Comparison of ENCODE assay signal across 30 cellular contexts in the genomic region with DNA sequence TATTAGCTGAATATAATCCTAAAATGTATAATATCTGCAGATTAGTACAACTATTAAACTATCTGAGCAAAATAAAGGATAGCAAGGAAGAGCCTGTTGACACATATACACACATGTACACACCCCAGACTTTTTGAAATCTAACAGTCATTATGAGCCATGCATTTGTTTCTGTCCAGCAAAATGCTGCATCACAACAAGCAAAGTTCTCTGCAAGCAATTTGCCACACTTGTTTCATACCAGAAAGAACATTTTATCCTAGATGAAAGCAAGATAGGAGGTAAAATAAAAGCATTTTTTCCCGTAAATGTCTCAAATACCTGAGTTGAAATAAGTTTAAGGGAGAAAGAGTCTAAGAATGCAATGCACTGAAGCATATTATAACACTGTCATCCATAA.
"Had no signal": no experiment of that assay in that cellular context is flagged by ENCODE, and none has a peak within 500 bp of the region (broad histone marks: within the 10 kb centered on the region; RNA-seq: fewer than 3 reads in every experiment).

No MANE protein-coding gene starts in this region.

- FAIRE-seq: astrocyte, kidney, urothelium cell line had no signal

- H3K36me3 ChIP-seq: brain microvascular endothelial cell, WERI-Rb-1 had no signal

- H2AFZ ChIP-seq: parathyroid adenoma had no signal

- H3K9me3 ChIP-seq: esophagus muscularis mucosa, gastroesophageal sphincter, thoracic aorta had no signal

- H3K79me2 ChIP-seq: parathyroid adenoma had no signal

- H3K9ac ChIP-seq: parathyroid adenoma had no signal

- H3K27ac ChIP-seq: brain microvascular endothelial cell, esophagus muscularis mucosa, gastroesophageal sphincter, parathyroid adenoma, WERI-Rb-1 had no signal

- DNase-seq: activated CD4-positive, alpha-beta T cell treated with anti-CD3 and anti-CD28 coated beads for 48 hours; activated CD4-positive, alpha-beta T cell treated with anti-CD3 and anti-CD28 coated beads, Interleukin-2, amount 50 U/mL, for 48 hours; activated CD8-positive, alpha-beta memory T cell treated with anti-CD3 and anti-CD28 coated beads for 24 hours; activated effector memory CD4-positive, alpha-beta T cell treated with anti-CD3 and anti-CD28 coated beads, Interleukin-2, amount 50 U/mL, for 16 hours; activated naive CD4-positive, alpha-beta T cell treated with anti-CD3 and anti-CD28 coated beads for 36 hours; activated naive CD8-positive, alpha-beta T cell treated with anti-CD3 and anti-CD28 coated beads for 36 hours; activated T-cell treated with anti-CD3 and anti-CD28 coated beads, Interleukin-2, amount 50 U/mL, for 1 hour; amniotic stem cell; brain microvascular endothelial cell; central memory CD4-positive, alpha-beta T cell; head of caudate nucleus; hypothalamus; immature natural killer cell; kidney; left colon; mammary epithelial cell; right cardiac atrium; stimulated activated CD4-positive, alpha-beta T cell treated with anti-CD3 and anti-CD28 coated beads, Interleukin-12 subunit alpha, Interleukin-12 subunit beta, amount 100 ng/mL, for 4 hours; stimulated activated CD4-positive, alpha-beta T cell treated with anti-CD3 and anti-CD28 coated beads, Interleukin-4, amount 100 ng/mL, for 24 hours; T-helper 9 cell; trophoblast cell; WERI-Rb-1 had no signal

- H3K4me3 ChIP-seq: esophagus muscularis mucosa, gastroesophageal sphincter, thoracic aorta had no signal

- H3K27me3 ChIP-seq: brain microvascular endothelial cell, esophagus muscularis mucosa, gastroesophageal sphincter had no signal

- H3K4me1 ChIP-seq: esophagus muscularis mucosa, gastroesophageal sphincter, parathyroid adenoma had no signal

- ATAC-seq: activated CD4-positive, CD25-positive, alpha-beta regulatory T cell treated with anti-CD3 and anti-CD28 coated beads, Interleukin-2, amount 50 U/mL, for 24 hours; gastroesophageal sphincter; left colon; right cardiac atrium; stimulated activated effector memory CD8-positive, alpha-beta T cell treated with anti-CD3 and anti-CD28 coated beads, Interleukin-12 subunit alpha, Interleukin-12 subunit beta, amount 100 ng/mL, for 72 hours had no signal
